1 cellular context compared by ENCODE assay signal in genomic region chr15:31255176-31255510, GRCh38.
TF ChIP-seq lines count a peak whose summit lies in the region.

No MANE protein-coding gene starts in this region.

TF ChIP-seq in GM12878, 131 proteins besides CTCF, POLR2A, EP300 and RAD21:
- TF ChIP-seq ZNF24 (IDR thresholded peaks at IDR 0.05), result no peak
- TF ChIP-seq HDGF (IDR thresholded peaks at IDR 0.05), result peak; percentile 31; the same call in 1 of the 2 replicates
- TF ChIP-seq STAT3 (IDR thresholded peaks at IDR 0.05; ENCODE audit: low read depth, low read length), result no peak
- TF ChIP-seq ZNF592 (IDR thresholded peaks at IDR 0.05), result 0 out of 2 replicates have a peak, but pooled peaks have one; percentile 15
- peak; percentile 38; the same call in 1 of the 2 replicates for TF ChIP-seq YY1 (IDR thresholded peaks at IDR 0.05; ENCODE audit: low read depth, low read length)
